In the genomic region with DNA sequence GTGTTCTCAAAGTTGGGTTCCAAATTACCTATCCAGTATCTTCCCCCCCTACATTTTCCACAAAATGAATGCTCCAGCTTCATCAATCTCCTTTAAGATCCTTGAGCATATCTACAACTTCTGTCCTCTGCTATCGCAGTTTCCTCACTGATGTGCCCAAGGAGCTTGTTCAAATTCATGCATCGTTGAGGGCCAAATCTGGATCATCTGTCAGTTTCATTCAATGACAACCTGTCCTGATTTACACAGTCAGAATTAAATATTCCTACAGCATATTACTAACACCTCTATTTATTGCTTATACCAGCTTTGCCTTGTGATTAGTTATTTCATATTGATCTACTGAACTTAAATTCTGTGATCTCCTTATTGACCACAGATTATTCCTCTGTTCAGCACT, we compare ENCODE assay signal across 3 cellular contexts.
"Had no signal": no experiment of that assay in that cellular context is flagged by ENCODE, and none has a peak within 500 bp of the region (broad histone marks: within the 10 kb centered on the region; RNA-seq: fewer than 3 reads in every experiment).

No MANE protein-coding gene starts in this region.

- DNase-seq: GDM1, GF-D8 had no signal

- ATAC-seq: GM12878 had no signal

- H3K4me3 ChIP-seq: GM12878 had no signal
